19 cellular contexts compared by ENCODE assay signal in the genomic region with DNA sequence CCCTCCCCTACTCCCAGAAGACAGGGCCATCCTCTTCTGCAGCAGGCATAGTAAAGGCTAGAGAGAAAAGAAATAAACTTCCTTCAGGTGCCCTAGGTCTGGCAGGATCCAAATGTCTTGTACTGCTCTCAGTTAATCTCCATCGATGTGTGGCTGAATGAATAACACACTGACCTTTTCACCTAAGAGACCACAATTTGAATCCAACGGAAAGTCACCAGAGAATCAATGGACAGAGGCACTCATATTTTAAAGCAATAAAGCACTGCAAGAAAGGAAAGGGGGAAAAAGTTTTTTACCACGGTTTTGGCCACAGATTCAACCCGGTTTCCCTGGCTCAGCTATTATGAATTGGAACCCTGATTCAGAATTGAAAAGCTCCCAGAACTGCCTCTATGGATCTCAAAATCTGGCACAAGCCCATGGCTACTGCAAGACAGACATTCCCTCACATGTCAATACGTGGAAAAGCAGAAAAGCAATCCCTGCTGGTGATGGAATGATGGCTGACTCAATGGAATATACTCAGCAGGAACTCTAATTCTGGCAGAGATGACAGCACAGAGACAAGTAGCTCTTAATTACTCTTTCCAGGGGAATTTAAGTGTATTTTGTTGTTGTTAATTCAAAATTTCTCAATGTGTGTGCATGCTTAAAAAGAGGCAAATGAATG.
DNase-seq lines count a peak whose midpoint lies in the region; ATAC-seq, FAIRE-seq and TF ChIP-seq lines count a peak whose summit lies in the region.
"Had no signal": no experiment of that assay in that cellular context is flagged by ENCODE, and none has a peak within 500 bp of the region (broad histone marks: within the 10 kb centered on the region; RNA-seq: fewer than 3 reads in every experiment).

No MANE protein-coding gene starts in this region.

- no peak overlapping the region for H2AFZ ChIP-seq in GM23338
- H2AFZ ChIP-seq in hepatocyte = no peak overlapping the region

- no peaks in the 10 kb centered on the region for H3K9me3 Mint-ChIP-seq in GM23338
- H3K9me3 Mint-ChIP-seq: WTC11 had no signal

- H3K27me3 Mint-ChIP-seq in GM23338 (ENCODE audit: insufficient read depth, low read depth, poor library complexity) = peaks cover 2% of the 10 kb centered on the region

- in situ Hi-C loops in HAP-1 (cut with MboI; ENCODE audit: low sequenced_read_pairs) = no loop called here

- no peaks in the 10 kb centered on the region for H3K9me3 ChIP-seq in HAP-1
- no peaks in the 10 kb centered on the region for H3K9me3 ChIP-seq in hepatocyte (ENCODE audit: low read depth)
- H3K9me3 ChIP-seq: BE2C, right lobe of liver had no signal

- H3K36me3 Mint-ChIP-seq in GM23338 (ENCODE audit: low read depth) = no peaks in the 10 kb centered on the region
- H3K36me3 Mint-ChIP-seq: WTC11 had no signal

- intact Hi-C loops in sciatic nerve (cut with DNase I) = no loop called here

- H3K4me1 ChIP-seq in GM23338 (ENCODE audit: insufficient read depth) (peaks cover 21% of the 10 kb centered on the region), HAP-1 (0 out of 2 replicates have a peak, but pooled peaks cover 3% of the 10 kb centered on the region), hepatocyte (ENCODE audit: insufficient read depth) (peaks cover 4% of the 10 kb centered on the region)
- H3K4me1 ChIP-seq: right lobe of liver had no signal

- H3K36me3 ChIP-seq in GM23338 (ENCODE audit: insufficient read depth) = no peaks in the 10 kb centered on the region
- no peaks in the 10 kb centered on the region for H3K36me3 ChIP-seq in HAP-1 (replicated peaks)
- H3K36me3 ChIP-seq in hepatocyte (replicated peaks; ENCODE audit: insufficient read depth, low read depth) = no peaks in the 10 kb centered on the region
- H3K36me3 ChIP-seq: BE2C, right lobe of liver had no signal

- H3K4me1 Mint-ChIP-seq in GM23338 = peaks cover 26% of the 10 kb centered on the region

- no peak for ATAC-seq in GM23338
- peak; percentile 49 for ATAC-seq in sciatic nerve
- ATAC-seq: right lobe of liver, WTC11 had no signal

- H3K4me2 ChIP-seq in GM23338 = peak overlapping the region; percentile 42; the same call in 1 of the 2 replicates
- no peak overlapping the region for H3K4me2 ChIP-seq in hepatocyte

- TF ChIP-seq CTCF in GM23338 (conservative IDR thresholded peaks at IDR 0.05; ENCODE audit: low read depth in 2 of 2) (no peak), fibroblast of mammary gland (conservative IDR thresholded peaks at IDR 0.05; ENCODE audit: control insufficient read depth, insufficient read depth, low read depth, low read length) (no peak), hepatocyte (IDR thresholded peaks at IDR 0.05; ENCODE audit: poor library complexity) (no peak)

- H3K4me3 ChIP-seq in GM23338 = no peak overlapping the region
- no peak overlapping the region for H3K4me3 ChIP-seq in fibroblast of mammary gland (ENCODE audit: control insufficient read depth, low read depth, low read length)
- no peak overlapping the region for H3K4me3 ChIP-seq in HAP-1
- no peak overlapping the region for H3K4me3 ChIP-seq in hepatocyte
- H3K4me3 ChIP-seq: coronary artery, right lobe of liver had no signal

- H3K27ac Mint-ChIP-seq in GM23338 = no peak overlapping the region
- H3K27ac Mint-ChIP-seq: WTC11 had no signal

- peak; percentile 88 for FAIRE-seq in RCC 7860 (lab: Jason Lieb, UNC)

- H3K4me3 Mint-ChIP-seq in GM23338 = no peak overlapping the region
- H3K4me3 Mint-ChIP-seq: WTC11 had no signal

- no peaks in the 10 kb centered on the region; the same call in 1 of the 2 replicates for H3K9me2 ChIP-seq in GM23338 (ENCODE audit: insufficient read depth)
- no peaks in the 10 kb centered on the region for H3K9me2 ChIP-seq in hepatocyte (replicated peaks; ENCODE audit: insufficient read depth)

- H4K20me1 ChIP-seq in GM23338 (replicated peaks; ENCODE audit: insufficient read depth) (no peaks in the 10 kb centered on the region), hepatocyte (ENCODE audit: insufficient read depth, poor library complexity, severe bottlenecking) (no peaks in the 10 kb centered on the region)

- no peak for DNase-seq in GM23338 (ENCODE audit: low spot score)
- DNase-seq in RCC 7860 (ENCODE audit: low spot score) = peak; percentile 57
- peak; percentile 70 for DNase-seq in fibroblast of mammary gland (ENCODE audit: low read depth)
- no peak for DNase-seq in sciatic nerve (ENCODE audit: low spot score)
- DNase-seq in HAP-1 (ENCODE audit: low spot score in 2 of 2) = no peak
- no peak for DNase-seq in hepatocyte (ENCODE audit: low spot score)
- no peak for DNase-seq in HK-2 (ENCODE audit: unreplicated experiment)
- DNase-seq: activated effector memory CD4-positive, alpha-beta T cell treated with anti-CD3 and anti-CD28 coated beads, Interleukin-2, amount 50 U/mL, for 16 hours; amniotic stem cell; BE2C; KBM-7; NCI-H1092 treated with DMSO at 0.1 percent for 48 hours; NCI-H2171 treated with DMSO at 0.1 percent for 48 hours; NK-92 treated with Interleukin-12 subunit alpha and Interleukin-12 subunit beta, amount 100 ng/mL, for 24 hours; right lobe of liver; stimulated activated CD4-positive, alpha-beta T cell treated with anti-CD3 and anti-CD28 coated beads, Interleukin-2, amount 100 ng/mL, for 24 hours had no signal

- H3F3A ChIP-seq in GM23338 (replicated peaks; ENCODE audit: low read depth) = no peaks in the 10 kb centered on the region

- H3K79me2 ChIP-seq in GM23338 (replicated peaks; ENCODE audit: insufficient read depth) (no peaks in the 10 kb centered on the region), hepatocyte (no peaks in the 10 kb centered on the region)

- H3K27ac ChIP-seq in GM23338 (ENCODE audit: low read depth) = no peak overlapping the region; the same call in 1 of the 2 replicates
- no peak overlapping the region for H3K27ac ChIP-seq in hepatocyte
- H3K27ac ChIP-seq: coronary artery, epithelial cell of prostate, right lobe of liver had no signal

- H3K27me3 ChIP-seq in GM23338 (ENCODE audit: insufficient read depth) = no peaks in the 10 kb centered on the region
- no peaks in the 10 kb centered on the region for H3K27me3 ChIP-seq in HAP-1 (ENCODE audit: low read depth)
- no peaks in the 10 kb centered on the region for H3K27me3 ChIP-seq in hepatocyte
- H3K27me3 ChIP-seq: BE2C, right lobe of liver had no signal

- 73% methylated on average over 5 of the region's 5 CpGs for WGBS in hepatocyte (ENCODE audit: low lambda C conversion rate, missing lambda C conversion rate)

TF ChIP-seq in GM23338, 12 proteins besides CTCF, POLR2A, EP300 and RAD21:
- TF ChIP-seq CREB1 (CRISPR knock-in tag; IDR thresholded peaks at IDR 0.05; ENCODE audit: low read depth) (no peak), EZH2phosphoT487 (IDR thresholded peaks at IDR 0.05; ENCODE audit: unreplicated experiment) (no peak)
TF ChIP-seq in GM23338: peak in this region for 0.

Comparison
In these comparisons a context has a peak if more than half of its experiments do, and no peak if none do; other contexts are left out.
1. DNase-seq: peak in RCC 7860 (single experiment) and fibroblast of mammary gland (single experiment); none in GM23338 (single experiment), sciatic nerve (single experiment), HAP-1 (0 of 2), hepatocyte (single experiment) and HK-2 (single experiment).